In genomic region chr14:46988312-46988711, GRCh38 we compare ENCODE assay signal across 23 cellular contexts.
"Had no signal": no experiment of that assay in that cellular context is flagged by ENCODE, and none has a peak within 500 bp of the region (broad histone marks: within the 10 kb centered on the region; RNA-seq: fewer than 3 reads in every experiment).

No MANE protein-coding gene starts in this region.

- H3K36me3 ChIP-seq: left ventricle myocardium inferior, ovary, suprapubic skin, thoracic aorta, tibial artery, uterus had no signal

- H3K4me1 ChIP-seq: left ventricle myocardium inferior, suprapubic skin, tibial artery, uterus had no signal

- H3K27ac Mint-ChIP-seq: mesothelial cell of epicardium; naive B cell; natural killer cell; nephron progenitor cell; progenitor cell of endocrine pancreas; stimulated activated effector memory CD8-positive, alpha-beta T cell treated with anti-CD3 and anti-CD28 coated beads, Interleukin-12 subunit alpha, Interleukin-12 subunit beta, amount 100 ng/mL, for 72 hours; stimulated activated naive CD8-positive, alpha-beta T cell treated with anti-CD3 and anti-CD28 coated beads, Interleukin-15, Interleukin-2, amounts not matched to agents 100 ng/mL and 50 ng/mL, for 24 hours had no signal

- H3K9me3 ChIP-seq: left ventricle myocardium inferior, ovary, suprapubic skin, thoracic aorta, tibial artery, uterus had no signal

- H3K27me3 Mint-ChIP-seq: naive B cell; progenitor cell of endocrine pancreas; stimulated activated naive CD8-positive, alpha-beta T cell treated with anti-CD3 and anti-CD28 coated beads, Interleukin-15, Interleukin-2, amounts not matched to agents 100 ng/mL and 50 ng/mL, for 24 hours had no signal

- H3K36me3 Mint-ChIP-seq: mesothelial cell of epicardium; naive B cell; natural killer cell; stimulated activated effector memory CD8-positive, alpha-beta T cell treated with anti-CD3 and anti-CD28 coated beads, Interleukin-12 subunit alpha, Interleukin-12 subunit beta, amount 100 ng/mL, for 72 hours had no signal

- ATAC-seq: natural killer cell; right cardiac atrium; sciatic nerve; stimulated activated effector memory CD8-positive, alpha-beta T cell treated with anti-CD3 and anti-CD28 coated beads, Interleukin-12 subunit alpha, Interleukin-12 subunit beta, amount 100 ng/mL, for 72 hours had no signal

- DNase-seq: islet precursor cell; left ventricle myocardium inferior; mesendoderm; naive B cell; natural killer cell; nephron progenitor cell; ovary; right cardiac atrium; stimulated activated CD4-positive, alpha-beta T cell treated with anti-CD3 and anti-CD28 coated beads, Interleukin-12 subunit alpha, Interleukin-12 subunit beta, amount 100 ng/mL, for 4 hours; stimulated activated CD4-positive, alpha-beta T cell treated with anti-CD3 and anti-CD28 coated beads, Interleukin-4, amount 100 ng/mL, for 24 hours; stimulated activated naive CD4-positive, alpha-beta T cell; tibial artery; trophoblast cell; uterus had no signal

- H3K9me3 Mint-ChIP-seq: mesothelial cell of epicardium; nephron progenitor cell; stimulated activated naive CD8-positive, alpha-beta T cell treated with anti-CD3 and anti-CD28 coated beads, Interleukin-15, Interleukin-2, amounts not matched to agents 100 ng/mL and 50 ng/mL, for 24 hours had no signal

- H3K27ac ChIP-seq: left ventricle myocardium inferior, ovary, skin epidermis, suprapubic skin, thoracic aorta, tibial artery, uterus had no signal

- H3K4me3 Mint-ChIP-seq: mesothelial cell of epicardium; naive B cell; natural killer cell; nephron progenitor cell; stimulated activated effector memory CD8-positive, alpha-beta T cell treated with anti-CD3 and anti-CD28 coated beads, Interleukin-12 subunit alpha, Interleukin-12 subunit beta, amount 100 ng/mL, for 72 hours; stimulated activated naive CD8-positive, alpha-beta T cell treated with anti-CD3 and anti-CD28 coated beads, Interleukin-15, Interleukin-2, amounts not matched to agents 100 ng/mL and 50 ng/mL, for 24 hours had no signal

- H3K4me1 Mint-ChIP-seq: naive B cell; natural killer cell; nephron progenitor cell; stimulated activated effector memory CD8-positive, alpha-beta T cell treated with anti-CD3 and anti-CD28 coated beads, Interleukin-12 subunit alpha, Interleukin-12 subunit beta, amount 100 ng/mL, for 72 hours had no signal

- H3K27me3 ChIP-seq: ovary, suprapubic skin, tibial artery, uterus had no signal

- H3K4me3 ChIP-seq: left ventricle myocardium inferior, lung, ovary, skin epidermis, suprapubic skin, thoracic aorta, tibial artery, uterus had no signal
